In the genomic region with DNA sequence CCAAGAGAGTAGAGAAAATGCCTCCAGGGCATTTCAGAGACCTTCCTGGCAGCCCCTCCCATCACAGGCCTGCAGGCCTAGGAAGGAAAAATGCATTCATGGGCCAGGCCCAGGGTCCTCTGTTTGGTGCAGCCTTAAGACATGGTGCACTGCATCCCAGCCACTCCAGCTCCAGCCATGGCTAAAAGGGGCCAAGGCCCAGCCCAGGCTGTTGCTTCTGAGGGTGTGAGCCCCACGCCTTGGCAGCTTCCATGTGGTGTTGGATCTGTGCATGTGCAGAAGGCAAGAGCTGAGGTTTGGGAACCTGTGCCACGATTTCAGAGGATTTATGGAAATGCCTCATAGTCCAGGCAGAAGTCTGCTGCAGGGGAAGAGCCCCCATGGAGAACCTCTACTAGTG, we compare ENCODE assay signal across 9 cellular contexts.
"Had no signal": no experiment of that assay in that cellular context is flagged by ENCODE, and none has a peak within 500 bp of the region (broad histone marks: within the 10 kb centered on the region; RNA-seq: fewer than 3 reads in every experiment).

No MANE protein-coding gene starts in this region.

- H2AFZ ChIP-seq: GM23338 had no signal

- H3K4me3 Mint-ChIP-seq: GM23338, HFFc6 had no signal

- H3K27ac Mint-ChIP-seq: GM23338, HFFc6 had no signal

- H3K4me1 Mint-ChIP-seq: GM23338 had no signal

- FAIRE-seq: H1, H54, HTR-8/SVneo, K562 had no signal

- ATAC-seq: GM23338, HCT116, K562 had no signal

- H3K4me2 ChIP-seq: GM23338 had no signal

- H3K9me3 ChIP-seq: HAP-1 had no signal

- H3K36me3 ChIP-seq: HAP-1 had no signal

- H3K4me1 ChIP-seq: HAP-1 had no signal

- H3K4me3 ChIP-seq: GM23338, HAP-1, K562 had no signal

- DNase-seq: HFFc6, IMR-90 had no signal
